ENCODE assay signal across 9 cellular contexts in the genomic region with DNA sequence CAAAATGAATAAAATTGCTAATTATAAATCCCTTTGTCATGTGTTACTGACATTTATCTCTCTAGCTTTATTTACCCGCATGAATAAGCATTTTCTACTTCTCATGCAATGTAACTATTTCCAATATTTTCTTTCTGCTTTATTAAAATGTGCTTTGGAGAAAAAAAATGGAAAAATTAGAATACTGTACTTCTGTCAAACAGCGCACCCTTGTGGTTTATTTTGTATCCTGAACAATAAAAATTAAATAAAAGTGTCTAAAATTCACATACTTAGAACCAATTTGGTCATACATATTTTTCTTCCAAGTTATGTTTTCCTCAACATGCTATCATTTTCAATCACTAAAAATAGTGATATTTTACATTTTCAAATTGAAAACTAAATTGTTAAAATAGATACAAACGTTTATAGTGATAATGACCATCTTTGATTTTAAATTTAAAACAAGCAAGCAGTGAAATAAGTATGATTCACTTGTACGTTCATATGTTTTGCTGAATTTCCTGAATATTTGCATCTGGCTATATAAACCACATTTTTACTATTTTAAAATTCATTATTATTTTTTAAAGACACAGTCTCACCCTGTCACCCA.
DNase-seq lines count a peak whose midpoint lies in the region; ATAC-seq, FAIRE-seq and TF ChIP-seq lines count a peak whose summit lies in the region.
"Had no signal": no experiment of that assay in that cellular context is flagged by ENCODE, and none has a peak within 500 bp of the region (broad histone marks: within the 10 kb centered on the region; RNA-seq: fewer than 3 reads in every experiment).

No MANE protein-coding gene starts in this region.

- H3K4me1 Mint-ChIP-seq in activated CD4-positive, alpha-beta memory T cell treated with anti-CD3 and anti-CD28 coated beads, Interleukin-2, amount 10 ng/mL, durations not matched to agents 7 days and 5 days, result no peaks in the 10 kb centered on the region

- peak overlapping the region; percentile 51 to 98 for H3K27ac ChIP-seq in A549
- H3K27ac ChIP-seq in RWPE2 (ENCODE audit: poor library complexity, severe bottlenecking), result no peak overlapping the region

- H3K9me3 ChIP-seq in A549 (no peaks in the 10 kb centered on the region), RWPE2 (ENCODE audit: severe bottlenecking) (no peaks in the 10 kb centered on the region)

- peaks cover 19% of the 10 kb centered on the region for H3K36me3 ChIP-seq in RWPE2 (ENCODE audit: low read depth)

- DNase-seq in A549 (ENCODE audit: low read depth in 1 of 2, low spot score in 1 of 2) (peak in 1 of 2 experiments; percentile 54), RWPE2 (ENCODE audit: low spot score) (no peak), inferior parietal cortex (ENCODE audit: extremely low spot score) (peak; percentile 66), NCI-H146 (lab: John Stamatoyannopoulos, UW) (no peak), amygdala (lab: John Stamatoyannopoulos, UW) (no peak)
- DNase-seq in activated CD4-positive, alpha-beta memory T cell treated with anti-CD3 and anti-CD28 coated beads, Interleukin-2, amount 10 ng/mL, durations not matched to agents 7 days and 5 days, result no peak
- no peak for DNase-seq in effector CD4-positive, alpha-beta T cell
- DNase-seq: activated B cell treated with CpG ODN at 0.5 μM for 24 hours had no signal

- H3K27me3 ChIP-seq in RWPE2 (ENCODE audit: insufficient read depth, poor library complexity, severe bottlenecking), result no peaks in the 10 kb centered on the region

- no peak overlapping the region for H3K4me3 Mint-ChIP-seq in activated CD4-positive, alpha-beta memory T cell treated with anti-CD3 and anti-CD28 coated beads, Interleukin-2, amount 10 ng/mL, durations not matched to agents 7 days and 5 days
- H3K4me3 Mint-ChIP-seq: activated B cell treated with CpG ODN at 0.5 μM for 24 hours had no signal

- H3K4me3 ChIP-seq in A549 (no peak overlapping the region), GM12875 (ENCODE audit: low read depth, low read length) (no peak overlapping the region), RWPE2 (ENCODE audit: severe bottlenecking) (no peak overlapping the region)

- no peak for TF ChIP-seq EP300 in A549 (IDR thresholded peaks at IDR 0.05)

- H3K9me3 Mint-ChIP-seq in activated CD4-positive, alpha-beta memory T cell treated with anti-CD3 and anti-CD28 coated beads, Interleukin-2, amount 10 ng/mL, durations not matched to agents 7 days and 5 days, result no peaks in the 10 kb centered on the region
- H3K9me3 Mint-ChIP-seq: activated B cell treated with CpG ODN at 0.5 μM for 24 hours had no signal

- POLR2A ChIA-PET in A549 (lab: Yijun Ruan, JAX), result no interaction called here
- POLR2A ChIA-PET in activated CD4-positive, alpha-beta memory T cell treated with anti-CD3 and anti-CD28 coated beads, Interleukin-2, amount 10 ng/mL, durations not matched to agents 7 days and 5 days (lab: Charles Lee), result no interaction called here

- WGBS in A549 (ENCODE audit: missing lambda C conversion rate), result 0% methylated on average over 4 of the region's 4 CpGs

- CTCF ChIA-PET in A549 (lab: Yijun Ruan, JAX), result interaction anchor here (0.6 to 2.1 kb wide), 21 partner anchors 9 to 1548 kb away, joined by 3 to 25 read pairs (median 4); no protein-coding TSS in a partner anchor
- CTCF ChIA-PET in activated CD4-positive, alpha-beta memory T cell treated with anti-CD3 and anti-CD28 coated beads, Interleukin-2, amount 10 ng/mL, durations not matched to agents 7 days and 5 days (lab: Charles Lee), result no interaction called here

- no peak for TF ChIP-seq POLR2A in A549 (IDR thresholded peaks at IDR 0.05; ENCODE audit: low read length)

- no peaks in the 10 kb centered on the region for H3K36me3 Mint-ChIP-seq in activated CD4-positive, alpha-beta memory T cell treated with anti-CD3 and anti-CD28 coated beads, Interleukin-2, amount 10 ng/mL, durations not matched to agents 7 days and 5 days (ENCODE audit: low read depth)

- H3K27ac Mint-ChIP-seq in activated CD4-positive, alpha-beta memory T cell treated with anti-CD3 and anti-CD28 coated beads, Interleukin-2, amount 10 ng/mL, durations not matched to agents 7 days and 5 days, result no peak overlapping the region
- H3K27ac Mint-ChIP-seq: activated B cell treated with CpG ODN at 0.5 μM for 24 hours had no signal

- H3K27me3 Mint-ChIP-seq in activated CD4-positive, alpha-beta memory T cell treated with anti-CD3 and anti-CD28 coated beads, Interleukin-2, amount 10 ng/mL, durations not matched to agents 7 days and 5 days, result no peaks in the 10 kb centered on the region
- H3K27me3 Mint-ChIP-seq: activated B cell treated with CpG ODN at 0.5 μM for 24 hours had no signal

- peak overlapping the region; percentile 55 for H3K4me2 ChIP-seq in A549

- peak; percentile 85 to 93 for TF ChIP-seq RAD21 in A549 (conservative IDR thresholded peaks at IDR 0.05 in 1 of 2, IDR thresholded peaks at IDR 0.05 in 1 of 2)

- H3K4me1 ChIP-seq in A549, result peaks cover 53% of the 10 kb centered on the region
- H3K4me1 ChIP-seq in RWPE2 (ENCODE audit: insufficient read depth, poor library complexity, severe bottlenecking), result peaks cover 21% of the 10 kb centered on the region

- TF ChIP-seq CTCF in A549 (IDR thresholded peaks at IDR 0.05) (peak; percentile 85), GM12875 (IDR thresholded peaks at IDR 0.05; ENCODE audit: borderline replicate concordance, insufficient read depth, low read depth, low read length) (peak; percentile 18; the same call in 1 of the 2 replicates), RWPE2 (IDR thresholded peaks at IDR 0.05; ENCODE audit: poor library complexity, severe bottlenecking) (peak; percentile 86)

- ATAC-seq in A549 (no peak), RWPE2 (ENCODE audit: low read depth) (no peak)

- peak; percentile 7 for FAIRE-seq in A549 (lab: Jason Lieb, UNC)

TF ChIP-seq in A549, 52 proteins besides CTCF, POLR2A, EP300 and RAD21:
- TF ChIP-seq SMC3 (IDR thresholded peaks at IDR 0.05) (peak; percentile 86), MAX (IDR thresholded peaks at IDR 0.05) (no peak), GATA3 (IDR thresholded peaks at IDR 0.05; ENCODE audit: borderline replicate concordance) (0 out of 2 replicates have a peak, but pooled peaks have one; percentile 22)

Comparison
In these comparisons a context has a peak if more than half of its experiments do, and no peak if none do; other contexts are left out.
1. CTCF ChIP-seq: peak in every context shown above with its lines; median percentile 86 in RWPE2; 85 in A549; 18 in GM12875.